8 cellular contexts compared by ENCODE assay signal in genomic region chr6:36666726-36667591, GRCh38. TPM values are rescaled to one million over a fixed set of nuclear protein-coding genes. Genes with fewer than 3 reads are reported as not detected.
DNase-seq lines count a peak whose midpoint lies in the region; TF ChIP-seq lines count a peak whose summit lies in the region.

No MANE protein-coding gene starts in this region.

- DNase-seq in GM12864 (ENCODE audit: low read depth) (peak; percentile 79), HCEC 1CT (peak; percentile 89), MV-4-11 (lab: John Stamatoyannopoulos, UW) (peak; percentile 96), SJSA1 (ENCODE audit: low read depth in 1 of 2, low spot score in 2 of 2) (peak; percentile 76 to 88), fibroblast of villous mesenchyme (ENCODE audit: low read depth) (peak; percentile 97), nucleus accumbens (lab: John Stamatoyannopoulos, UW) (peak in 49 of 56 donors; percentile 6 to 81 (median 53)), NK-92 (lab: John Stamatoyannopoulos, UW; ENCODE audit: unreplicated experiment) (no peak), NCI-H82 (lab: John Stamatoyannopoulos, UW) (no peak)

- peak overlapping the region; percentile 49 for H3K27ac ChIP-seq in SJSA1

- TF ChIP-seq CTCF in GM12864 (IDR thresholded peaks at IDR 0.05; ENCODE audit: low read depth, low read length, missing control alignments): no peak
- TF ChIP-seq CTCF in fibroblast of villous mesenchyme (IDR thresholded peaks at IDR 0.05; ENCODE audit: insufficient read depth, low read depth, low read length): no peak

- no peaks in the 10 kb centered on the region for H3K27me3 ChIP-seq in SJSA1 (replicated peaks)

- H3K36me3 ChIP-seq in SJSA1: no peaks in the 10 kb centered on the region

- peaks cover 29% of the 10 kb centered on the region for H3K4me1 ChIP-seq in SJSA1 (replicated peaks)

- no peak overlapping the region for H3K4me3 ChIP-seq in GM12864 (ENCODE audit: low read depth, low read length)
- H3K4me3 ChIP-seq in SJSA1: no peak overlapping the region
- no peak overlapping the region for H3K4me3 ChIP-seq in fibroblast of villous mesenchyme (ENCODE audit: low read depth, low read length)

- H3K9me3 ChIP-seq in SJSA1 (replicated peaks): no peaks in the 10 kb centered on the region; the same call in 1 of the 2 replicates

RNA-seq across cellular contexts. Expression of gene CDKN1A, which starts 11.6 kb away (rescaled TPM):
- 125 and 133 TPM in 2 replicates for total RNA-seq in SJSA1 (2014; rRNA removed; shearing (Covaris generic))
- 302 and 522 TPM in 2 replicates for total RNA-seq in fibroblast of villous mesenchyme

RNA-seq across cellular contexts. Expression of gene RAB44, which starts 30.7 kb away (rescaled TPM):
- not detected in 2 replicates for total RNA-seq in SJSA1 (2014; rRNA removed; shearing (Covaris generic))
- under 0.01 TPM in 1 of 2 replicates, not detected in the other for total RNA-seq in fibroblast of villous mesenchyme

Comparison
In these comparisons a context has a peak if more than half of its experiments do, and no peak if none do; other contexts are left out.
1. DNase-seq: peak in GM12864 (single experiment), HCEC 1CT (single experiment), MV-4-11 (single experiment), SJSA1 (2 of 2), fibroblast of villous mesenchyme (single experiment) and nucleus accumbens (49 of 56); none in NK-92 (single experiment) and NCI-H82 (single experiment).